Comparison of ENCODE assay signal across 1 cellular context in genomic region chr13:45792827-45793303, GRCh38.
TF ChIP-seq lines count a peak whose summit lies in the region.

No MANE protein-coding gene starts in this region.

TF ChIP-seq in GM12878, 131 proteins besides CTCF, POLR2A, EP300 and RAD21 (continues in another document):
- TF ChIP-seq RB1 (IDR thresholded peaks at IDR 0.05; ENCODE audit: borderline replicate concordance) (no peak), IKZF2 (IDR thresholded peaks at IDR 0.05) (peak; percentile 83 to 87), POLR2AphosphoS5 (IDR thresholded peaks at IDR 0.05; ENCODE audit: low read length) (no peak), MLLT1 (IDR thresholded peaks at IDR 0.05) (0 out of 2 replicates have a peak, but pooled peaks have one; percentile 36), RELB (IDR thresholded peaks at IDR 0.05; ENCODE audit: low read depth) (peak; percentile 79), ZNF207 (IDR thresholded peaks at IDR 0.05; ENCODE audit: borderline replicate concordance) (no peak), GABPA (IDR thresholded peaks at IDR 0.05; ENCODE audit: low read depth) (no peak), NRF1 (conservative IDR thresholded peaks at IDR 0.05; ENCODE audit: low read depth, low read length) (no peak), NFYA (IDR thresholded peaks at IDR 0.05; ENCODE audit: borderline replicate concordance, low read depth, low read length) (no peak), ZNF274 (IDR thresholded peaks at IDR 0.05; ENCODE audit: insufficient read depth, insufficient read length) (no peak), FOXK2 (IDR thresholded peaks at IDR 0.05) (no peak), KDM1A (IDR thresholded peaks at IDR 0.05; ENCODE audit: borderline replicate concordance) (no peak), BHLHE40 (IDR thresholded peaks at IDR 0.05; ENCODE audit: borderline replicate concordance in 1 of 2, low read depth in 2 of 2, low read length in 1 of 2) (peak in 1 of 2 experiments; percentile 38; a peak in 2 of 4 replicates), BRCA1 (IDR thresholded peaks at IDR 0.05; ENCODE audit: low read depth, low read length) (no peak), MEF2A (IDR thresholded peaks at IDR 0.05; ENCODE audit: insufficient read depth, low read depth, low read length) (no peak), SMAD1 (IDR thresholded peaks at IDR 0.05; ENCODE audit: low read depth, partially characterized antibody) (no peak), POU2F2 (IDR thresholded peaks at IDR 0.05; ENCODE audit: borderline replicate concordance, low read depth, low read length) (no peak; the same call in 2 of the 3 replicates), EZH2 (IDR thresholded peaks at IDR 0.05; ENCODE audit: borderline replicate concordance, control insufficient read depth, low read depth, low read length) (no peak), KLF5 (IDR thresholded peaks at IDR 0.05; ENCODE audit: partially characterized antibody) (no peak), MTA3 (IDR thresholded peaks at IDR 0.05; ENCODE audit: borderline replicate concordance, low read length) (no peak), PAX8 (IDR thresholded peaks at IDR 0.05) (no peak), CUX1 (IDR thresholded peaks at IDR 0.05; ENCODE audit: insufficient replicate concordance, low read depth, low read length) (no peak), MYB (IDR thresholded peaks at IDR 0.05; ENCODE audit: borderline replicate concordance, low read depth, low read length) (no peak), ETV6 (conservative IDR thresholded peaks at IDR 0.05 in 1 of 2, IDR thresholded peaks at IDR 0.05 in 1 of 2; ENCODE audit: borderline replicate concordance in 1 of 2, low read depth in 1 of 2) (no peak), ZZZ3 (IDR thresholded peaks at IDR 0.05; ENCODE audit: control insufficient read depth, insufficient read length, low read depth) (no peak), GATAD2B (conservative IDR thresholded peaks at IDR 0.05; ENCODE audit: low read depth) (peak; percentile 58), SMAD5 (IDR thresholded peaks at IDR 0.05; ENCODE audit: low read depth) (no peak), SREBF2 (IDR thresholded peaks at IDR 0.05; ENCODE audit: low read length) (no peak), DPF2 (IDR thresholded peaks at IDR 0.05) (0 out of 2 replicates have a peak, but pooled peaks have one; percentile 76), NR2C1 (IDR thresholded peaks at IDR 0.05) (no peak)
- TF ChIP-seq, protein P1, sequence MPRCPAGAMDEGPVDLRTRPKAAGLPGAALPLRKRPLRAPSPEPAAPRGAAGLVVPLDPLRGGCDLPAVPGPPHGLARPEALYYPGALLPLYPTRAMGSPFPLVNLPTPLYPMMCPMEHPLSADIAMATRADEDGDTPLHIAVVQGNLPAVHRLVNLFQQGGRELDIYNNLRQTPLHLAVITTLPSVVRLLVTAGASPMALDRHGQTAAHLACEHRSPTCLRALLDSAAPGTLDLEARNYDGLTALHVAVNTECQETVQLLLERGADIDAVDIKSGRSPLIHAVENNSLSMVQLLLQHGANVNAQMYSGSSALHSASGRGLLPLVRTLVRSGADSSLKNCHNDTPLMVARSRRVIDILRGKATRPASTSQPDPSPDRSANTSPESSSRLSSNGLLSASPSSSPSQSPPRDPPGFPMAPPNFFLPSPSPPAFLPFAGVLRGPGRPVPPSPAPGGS (IDR thresholded peaks at IDR 0.05; ENCODE audit: borderline replicate concordance, insufficient read depth, low read depth, low read length, poor library complexity, severe bottlenecking) = no peak
- TF ChIP-seq, protein P2, sequence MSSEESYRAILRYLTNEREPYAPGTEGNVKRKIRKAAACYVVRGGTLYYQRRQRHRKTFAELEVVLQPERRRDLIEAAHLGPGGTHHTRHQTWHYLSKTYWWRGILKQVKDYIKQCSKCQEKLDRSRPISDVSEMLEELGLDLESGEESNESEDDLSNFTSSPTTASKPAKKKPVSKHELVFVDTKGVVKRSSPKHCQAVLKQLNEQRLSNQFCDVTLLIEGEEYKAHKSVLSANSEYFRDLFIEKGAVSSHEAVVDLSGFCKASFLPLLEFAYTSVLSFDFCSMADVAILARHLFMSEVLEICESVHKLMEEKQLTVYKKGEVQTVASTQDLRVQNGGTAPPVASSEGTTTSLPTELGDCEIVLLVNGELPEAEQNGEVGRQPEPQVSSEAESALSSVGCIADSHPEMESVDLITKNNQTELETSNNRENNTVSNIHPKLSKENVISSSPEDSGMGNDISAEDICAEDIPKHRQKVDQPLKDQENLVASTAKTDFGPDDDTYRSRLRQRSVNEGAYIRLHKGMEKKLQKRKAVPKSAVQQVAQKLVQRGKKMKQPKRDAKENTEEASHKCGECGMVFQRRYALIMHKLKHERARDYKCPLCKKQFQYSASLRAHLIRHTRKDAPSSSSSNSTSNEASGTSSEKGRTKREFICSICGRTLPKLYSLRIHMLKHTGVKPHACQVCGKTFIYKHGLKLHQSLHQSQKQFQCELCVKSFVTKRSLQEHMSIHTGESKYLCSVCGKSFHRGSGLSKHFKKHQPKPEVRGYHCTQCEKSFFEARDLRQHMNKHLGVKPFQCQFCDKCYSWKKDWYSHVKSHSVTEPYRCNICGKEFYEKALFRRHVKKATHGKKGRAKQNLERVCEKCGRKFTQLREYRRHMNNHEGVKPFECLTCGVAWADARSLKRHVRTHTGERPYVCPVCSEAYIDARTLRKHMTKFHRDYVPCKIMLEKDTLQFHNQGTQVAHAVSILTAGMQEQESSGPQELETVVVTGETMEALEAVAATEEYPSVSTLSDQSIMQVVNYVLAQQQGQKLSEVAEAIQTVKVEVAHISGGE (CRISPR knock-in tag; IDR thresholded peaks at IDR 0.05) = no peak
- TF ChIP-seq, protein P3, sequence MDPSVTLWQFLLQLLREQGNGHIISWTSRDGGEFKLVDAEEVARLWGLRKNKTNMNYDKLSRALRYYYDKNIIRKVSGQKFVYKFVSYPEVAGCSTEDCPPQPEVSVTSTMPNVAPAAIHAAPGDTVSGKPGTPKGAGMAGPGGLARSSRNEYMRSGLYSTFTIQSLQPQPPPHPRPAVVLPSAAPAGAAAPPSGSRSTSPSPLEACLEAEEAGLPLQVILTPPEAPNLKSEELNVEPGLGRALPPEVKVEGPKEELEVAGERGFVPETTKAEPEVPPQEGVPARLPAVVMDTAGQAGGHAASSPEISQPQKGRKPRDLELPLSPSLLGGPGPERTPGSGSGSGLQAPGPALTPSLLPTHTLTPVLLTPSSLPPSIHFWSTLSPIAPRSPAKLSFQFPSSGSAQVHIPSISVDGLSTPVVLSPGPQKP (IDR thresholded peaks at IDR 0.05; ENCODE audit: low read depth, low read length) = no peak
- TF ChIP-seq, protein P4, sequence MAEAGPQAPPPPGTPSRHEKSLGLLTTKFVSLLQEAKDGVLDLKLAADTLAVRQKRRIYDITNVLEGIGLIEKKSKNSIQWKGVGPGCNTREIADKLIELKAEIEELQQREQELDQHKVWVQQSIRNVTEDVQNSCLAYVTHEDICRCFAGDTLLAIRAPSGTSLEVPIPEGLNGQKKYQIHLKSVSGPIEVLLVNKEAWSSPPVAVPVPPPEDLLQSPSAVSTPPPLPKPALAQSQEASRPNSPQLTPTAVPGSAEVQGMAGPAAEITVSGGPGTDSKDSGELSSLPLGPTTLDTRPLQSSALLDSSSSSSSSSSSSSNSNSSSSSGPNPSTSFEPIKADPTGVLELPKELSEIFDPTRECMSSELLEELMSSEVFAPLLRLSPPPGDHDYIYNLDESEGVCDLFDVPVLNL (IDR thresholded peaks at IDR 0.05; ENCODE audit: low read depth, low read length) = no peak
- TF ChIP-seq, protein P5, sequence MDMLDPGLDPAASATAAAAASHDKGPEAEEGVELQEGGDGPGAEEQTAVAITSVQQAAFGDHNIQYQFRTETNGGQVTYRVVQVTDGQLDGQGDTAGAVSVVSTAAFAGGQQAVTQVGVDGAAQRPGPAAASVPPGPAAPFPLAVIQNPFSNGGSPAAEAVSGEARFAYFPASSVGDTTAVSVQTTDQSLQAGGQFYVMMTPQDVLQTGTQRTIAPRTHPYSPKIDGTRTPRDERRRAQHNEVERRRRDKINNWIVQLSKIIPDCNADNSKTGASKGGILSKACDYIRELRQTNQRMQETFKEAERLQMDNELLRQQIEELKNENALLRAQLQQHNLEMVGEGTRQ (IDR thresholded peaks at IDR 0.05; ENCODE audit: borderline replicate concordance, low read depth, low read length) = no peak
- TF ChIP-seq, protein P6, sequence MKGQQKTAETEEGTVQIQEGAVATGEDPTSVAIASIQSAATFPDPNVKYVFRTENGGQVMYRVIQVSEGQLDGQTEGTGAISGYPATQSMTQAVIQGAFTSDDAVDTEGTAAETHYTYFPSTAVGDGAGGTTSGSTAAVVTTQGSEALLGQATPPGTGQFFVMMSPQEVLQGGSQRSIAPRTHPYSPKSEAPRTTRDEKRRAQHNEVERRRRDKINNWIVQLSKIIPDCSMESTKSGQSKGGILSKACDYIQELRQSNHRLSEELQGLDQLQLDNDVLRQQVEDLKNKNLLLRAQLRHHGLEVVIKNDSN (IDR thresholded peaks at IDR 0.05; ENCODE audit: borderline replicate concordance, extremely low read length, insufficient read depth, low read depth, low read length) = no peak
- TF ChIP-seq, protein P7, sequence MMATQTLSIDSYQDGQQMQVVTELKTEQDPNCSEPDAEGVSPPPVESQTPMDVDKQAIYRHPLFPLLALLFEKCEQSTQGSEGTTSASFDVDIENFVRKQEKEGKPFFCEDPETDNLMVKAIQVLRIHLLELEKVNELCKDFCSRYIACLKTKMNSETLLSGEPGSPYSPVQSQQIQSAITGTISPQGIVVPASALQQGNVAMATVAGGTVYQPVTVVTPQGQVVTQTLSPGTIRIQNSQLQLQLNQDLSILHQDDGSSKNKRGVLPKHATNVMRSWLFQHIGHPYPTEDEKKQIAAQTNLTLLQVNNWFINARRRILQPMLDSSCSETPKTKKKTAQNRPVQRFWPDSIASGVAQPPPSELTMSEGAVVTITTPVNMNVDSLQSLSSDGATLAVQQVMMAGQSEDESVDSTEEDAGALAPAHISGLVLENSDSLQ (IDR thresholded peaks at IDR 0.05) = peak; percentile 37; the same call in 1 of the 2 replicates
- TF ChIP-seq, protein P8, sequence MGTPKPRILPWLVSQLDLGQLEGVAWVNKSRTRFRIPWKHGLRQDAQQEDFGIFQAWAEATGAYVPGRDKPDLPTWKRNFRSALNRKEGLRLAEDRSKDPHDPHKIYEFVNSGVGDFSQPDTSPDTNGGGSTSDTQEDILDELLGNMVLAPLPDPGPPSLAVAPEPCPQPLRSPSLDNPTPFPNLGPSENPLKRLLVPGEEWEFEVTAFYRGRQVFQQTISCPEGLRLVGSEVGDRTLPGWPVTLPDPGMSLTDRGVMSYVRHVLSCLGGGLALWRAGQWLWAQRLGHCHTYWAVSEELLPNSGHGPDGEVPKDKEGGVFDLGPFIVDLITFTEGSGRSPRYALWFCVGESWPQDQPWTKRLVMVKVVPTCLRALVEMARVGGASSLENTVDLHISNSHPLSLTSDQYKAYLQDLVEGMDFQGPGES (IDR thresholded peaks at IDR 0.05) = no peak
